33 cellular contexts compared by ENCODE assay signal in the genomic region with DNA sequence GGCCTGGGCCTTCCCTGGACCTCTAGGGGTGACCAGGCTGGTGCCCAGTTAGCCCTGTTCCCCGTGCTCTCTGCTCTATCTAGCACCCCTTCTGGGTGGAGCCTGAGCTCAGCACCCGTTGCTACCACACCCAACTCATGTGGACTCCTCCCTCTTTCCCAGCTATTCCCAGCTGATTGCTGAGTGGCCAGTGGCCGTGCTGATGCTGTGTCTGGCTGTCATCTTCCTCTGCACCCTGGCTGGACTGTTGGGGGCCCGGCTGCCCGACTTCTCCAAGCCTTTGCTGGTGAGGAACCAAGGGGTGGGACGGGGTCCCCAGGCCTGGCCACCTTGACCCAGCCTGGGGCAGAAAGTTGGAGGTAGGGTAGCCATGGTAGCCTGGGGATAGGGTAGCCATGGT. TPM values are rescaled to one million over a fixed set of nuclear protein-coding genes. Genes with fewer than 3 reads are reported as not detected.
"Had no signal": no experiment of that assay in that cellular context is flagged by ENCODE, and none has a peak within 500 bp of the region (broad histone marks: within the 10 kb centered on the region; RNA-seq: fewer than 3 reads in every experiment).

No MANE protein-coding gene starts in this region.

- H3K9me3 Mint-ChIP-seq: activated CD4-positive, alpha-beta T cell treated with anti-CD3 and anti-CD28 coated beads, Interleukin-2, amount 10 ng/mL, durations not matched to agents 7 days and 5 days; activated naive CD4-positive, alpha-beta T cell treated with anti-CD3 and anti-CD28 coated beads for 36 hours; activated naive CD4-positive, alpha-beta T cell treated with anti-CD3 and anti-CD28 coated beads, Interleukin-2, amount 50 U/mL, for 72 hours; activated T-cell treated with anti-CD3 and anti-CD28 coated beads, Interleukin-2, amount 50 U/mL, for 4 hours; activated T-helper 1 cell treated with anti-CD3 and anti-CD28 coated beads, Interleukin-12 subunit alpha, Interleukin-12 subunit beta, Interleukin-2, Interleukin-4 antibody, amounts not matched to agents 30 ng/mL and 10 ng/mL and 1 ng/mL, durations not matched to agents 14 hours and 24 hours and 36 hours; T-helper 1 cell treated with Interleukin-12 subunit alpha and Interleukin-12 subunit beta and Interleukin-4 antibody, amounts not matched to agents 30 μg/mL and 1 μg/mL, for 36 hours; T-helper 2 cell treated with Interferon-gamma antibody and Interleukin-4, amounts not matched to agents 5 μg/mL and 100 μg/mL, for 36 hours had no signal

- H3K36me3 ChIP-seq: adrenal gland, breast epithelium, MG63, SJSA1 had no signal

- H3K4me3 ChIP-seq: adrenal gland, body of pancreas, breast epithelium, MG63, SJSA1 had no signal

- DNase-seq: activated CD4-positive, alpha-beta T cell treated with anti-CD3 and anti-CD28 coated beads, Interleukin-2, amount 10 ng/mL, durations not matched to agents 7 days and 5 days; activated CD4-positive, alpha-beta T cell treated with anti-CD3 and anti-CD28 coated beads, Interleukin-2, amount 50 U/mL, for 48 hours; activated CD8-positive, alpha-beta memory T cell treated with anti-CD3 and anti-CD28 coated beads, Interleukin-2, amount 50 U/mL, for 4 hours; activated gamma-delta T cell treated with Interleukin-2 at 50 U/mL for 16 hours; activated naive CD4-positive, alpha-beta T cell treated with anti-CD3 and anti-CD28 coated beads for 36 hours; activated T-cell treated with anti-CD3 and anti-CD28 coated beads for 4 hours; activated T-cell treated with anti-CD3 and anti-CD28 coated beads, Interleukin-2, amount 50 U/mL, for 4 hours; adrenal gland; body of pancreas; Karpas-422; MG63; NCI-H1048; NCI-H1105 treated with DMSO at 0.1 percent for 48 hours; NCI-H1436; NCI-H1694; NCI-H1930; NCI-H2081 treated with DMSO at 0.1 percent for 48 hours; NCI-H226; NCI-H446 treated with DMSO at 0.1 percent for 48 hours; NCI-H69; SHP77 treated with DMSO at 0.1 percent for 48 hours; SK-N-SH had no signal

- ATAC-seq: activated naive CD4-positive, alpha-beta T cell treated with anti-CD3 and anti-CD28 coated beads, Interleukin-2, amount 50 U/mL, for 72 hours; activated T-cell treated with anti-CD3 and anti-CD28 coated beads, Interleukin-2, amount 50 U/mL, for 4 hours; body of pancreas; Panc1 had no signal

- H3K27me3 ChIP-seq: adrenal gland, body of pancreas, breast epithelium, MG63, SJSA1 had no signal

- H3K27ac Mint-ChIP-seq: activated CD4-positive, alpha-beta T cell treated with anti-CD3 and anti-CD28 coated beads, Interleukin-2, amount 10 ng/mL, durations not matched to agents 7 days and 5 days; activated naive CD4-positive, alpha-beta T cell treated with anti-CD3 and anti-CD28 coated beads for 36 hours; activated T-helper 1 cell treated with anti-CD3 and anti-CD28 coated beads, Interleukin-12 subunit alpha, Interleukin-12 subunit beta, Interleukin-2, Interleukin-4 antibody, amounts not matched to agents 30 ng/mL and 10 ng/mL and 1 ng/mL, durations not matched to agents 14 hours and 24 hours and 36 hours; T-helper 1 cell treated with Interleukin-12 subunit alpha and Interleukin-12 subunit beta and Interleukin-4 antibody, amounts not matched to agents 30 μg/mL and 1 μg/mL, for 36 hours; T-helper 2 cell treated with Interferon-gamma antibody and Interleukin-4, amounts not matched to agents 5 μg/mL and 100 μg/mL, for 36 hours had no signal

- H3K27me3 Mint-ChIP-seq: activated CD4-positive, alpha-beta T cell treated with anti-CD3 and anti-CD28 coated beads, Interleukin-2, amount 10 ng/mL, durations not matched to agents 7 days and 5 days had no signal

- H3K27ac ChIP-seq: adrenal gland, body of pancreas, breast epithelium, SJSA1 had no signal

- FAIRE-seq: astrocyte, TTC549 had no signal

- H3K4me3 Mint-ChIP-seq: activated CD4-positive, alpha-beta T cell treated with anti-CD3 and anti-CD28 coated beads, Interleukin-2, amount 10 ng/mL, durations not matched to agents 7 days and 5 days; activated naive CD4-positive, alpha-beta T cell treated with anti-CD3 and anti-CD28 coated beads for 36 hours; activated T-cell treated with anti-CD3 and anti-CD28 coated beads, Interleukin-2, amount 50 U/mL, for 4 hours; activated T-helper 1 cell treated with anti-CD3 and anti-CD28 coated beads, Interleukin-12 subunit alpha, Interleukin-12 subunit beta, Interleukin-2, Interleukin-4 antibody, amounts not matched to agents 30 ng/mL and 10 ng/mL and 1 ng/mL, durations not matched to agents 14 hours and 24 hours and 36 hours; T-helper 1 cell treated with Interleukin-12 subunit alpha and Interleukin-12 subunit beta and Interleukin-4 antibody, amounts not matched to agents 30 μg/mL and 1 μg/mL, for 36 hours; T-helper 2 cell treated with Interferon-gamma antibody and Interleukin-4, amounts not matched to agents 5 μg/mL and 100 μg/mL, for 36 hours had no signal

- H3K9me3 ChIP-seq: adrenal gland, body of pancreas, breast epithelium, MG63, SJSA1, SK-N-SH had no signal

RNA-seq across cellular contexts. Expression of a gene that starts 13.4 kb away (rescaled TPM):
- total RNA-seq: activated CD4-positive, alpha-beta T cell treated with anti-CD3 and anti-CD28 coated beads, Interleukin-2, amount 10 ng/mL, durations not matched to agents 7 days and 5 days; activated naive CD4-positive, alpha-beta T cell treated with anti-CD3 and anti-CD28 coated beads for 36 hours; activated naive CD4-positive, alpha-beta T cell treated with anti-CD3 and anti-CD28 coated beads, Interleukin-2, amount 50 U/mL, for 72 hours; activated T-helper 1 cell treated with anti-CD3 and anti-CD28 coated beads, Interleukin-12 subunit alpha, Interleukin-12 subunit beta, Interleukin-2, Interleukin-4 antibody, amounts not matched to agents 30 ng/mL and 10 ng/mL and 1 ng/mL, durations not matched to agents 14 hours and 24 hours and 36 hours; astrocyte; body of pancreas; cardiac septum; RPMI7951; SJSA1 had no signal
- polyA plus RNA-seq: SK-N-SH had no signal
